In genomic region chr7:95421847-95422444, GRCh38 we compare ENCODE assay signal across 14 cellular contexts.
DNase-seq lines count a peak whose midpoint lies in the region; ATAC-seq and TF ChIP-seq lines count a peak whose summit lies in the region.
"Had no signal": no experiment of that assay in that cellular context is flagged by ENCODE, and none has a peak within 500 bp of the region (broad histone marks: within the 10 kb centered on the region; RNA-seq: fewer than 3 reads in every experiment).

No MANE protein-coding gene starts in this region.

- no peaks in the 10 kb centered on the region for H3F3A ChIP-seq in MM.1S (ENCODE audit: insufficient read depth, low read length)

- H3K27me3 Mint-ChIP-seq in nephron progenitor cell (ENCODE audit: low read depth, poor library complexity) = no peaks in the 10 kb centered on the region
- H3K27me3 Mint-ChIP-seq: stimulated activated naive CD8-positive, alpha-beta T cell treated with anti-CD3 and anti-CD28 coated beads, Interleukin-15, amount 100 ng/mL, for 72 hours had no signal

- no peak overlapping the region for H3K9ac ChIP-seq in MM.1S (ENCODE audit: low read length)

- TF ChIP-seq CTCF in MM.1S (IDR thresholded peaks at IDR 0.05; ENCODE audit: low read length) = no peak
- TF ChIP-seq CTCF in nephron progenitor cell (IDR thresholded peaks at IDR 0.05) = no peak

- peak overlapping the region; percentile 6; the same call in 1 of the 2 replicates for H3K27ac ChIP-seq in MM.1S (ENCODE audit: low read length)
- H3K27ac ChIP-seq: esophagus muscularis mucosa, VCaP had no signal

- H3K27ac Mint-ChIP-seq in nephron progenitor cell = peak overlapping the region; percentile 98
- H3K27ac Mint-ChIP-seq: activated T-helper 1 cell treated with anti-CD3 and anti-CD28 coated beads, Interleukin-12 subunit alpha, Interleukin-12 subunit beta, Interleukin-2, Interleukin-4 antibody, amounts not matched to agents 30 ng/mL and 10 ng/mL and 1 ng/mL, durations not matched to agents 14 hours and 24 hours and 36 hours; stimulated activated naive CD8-positive, alpha-beta T cell treated with anti-CD3 and anti-CD28 coated beads, Interleukin-15, amount 100 ng/mL, for 72 hours had no signal

- no peaks in the 10 kb centered on the region for H3K9me3 ChIP-seq in MM.1S (replicated peaks; ENCODE audit: insufficient read depth, low read length)
- H3K9me3 ChIP-seq: esophagus muscularis mucosa had no signal

- no peaks in the 10 kb centered on the region for H3K27me3 ChIP-seq in MM.1S (replicated peaks; ENCODE audit: insufficient read depth, low read length)
- H3K27me3 ChIP-seq: esophagus muscularis mucosa had no signal

- no peaks in the 10 kb centered on the region for H3K36me3 ChIP-seq in MM.1S (replicated peaks; ENCODE audit: insufficient read depth, low read length)

- peaks cover 85% of the 10 kb centered on the region for H3K36me3 Mint-ChIP-seq in nephron progenitor cell (ENCODE audit: low read depth)

- H4K20me1 ChIP-seq in MM.1S (ENCODE audit: insufficient read depth, low read length) = no peaks in the 10 kb centered on the region

- no peaks in the 10 kb centered on the region for H3K9me2 ChIP-seq in MM.1S (replicated peaks; ENCODE audit: insufficient read depth, low read length)

- peaks cover 65% of the 10 kb centered on the region for H3K4me1 Mint-ChIP-seq in nephron progenitor cell

- H3K4me3 ChIP-seq in MM.1S (ENCODE audit: low read length) = no peak overlapping the region
- H3K4me3 ChIP-seq: esophagus muscularis mucosa had no signal

- H2AFZ ChIP-seq in MM.1S (ENCODE audit: low read length) = no peak overlapping the region

- peaks cover 16% of the 10 kb centered on the region for H3K9me3 Mint-ChIP-seq in nephron progenitor cell
- H3K9me3 Mint-ChIP-seq: activated T-helper 1 cell treated with anti-CD3 and anti-CD28 coated beads, Interleukin-12 subunit alpha, Interleukin-12 subunit beta, Interleukin-2, Interleukin-4 antibody, amounts not matched to agents 30 ng/mL and 10 ng/mL and 1 ng/mL, durations not matched to agents 14 hours and 24 hours and 36 hours; stimulated activated naive CD8-positive, alpha-beta T cell treated with anti-CD3 and anti-CD28 coated beads, Interleukin-15, amount 100 ng/mL, for 72 hours had no signal

- H3K4me3 Mint-ChIP-seq in nephron progenitor cell = peak overlapping the region; percentile 71
- H3K4me3 Mint-ChIP-seq: activated T-helper 1 cell treated with anti-CD3 and anti-CD28 coated beads, Interleukin-12 subunit alpha, Interleukin-12 subunit beta, Interleukin-2, Interleukin-4 antibody, amounts not matched to agents 30 ng/mL and 10 ng/mL and 1 ng/mL, durations not matched to agents 14 hours and 24 hours and 36 hours; stimulated activated naive CD8-positive, alpha-beta T cell treated with anti-CD3 and anti-CD28 coated beads, Interleukin-15, amount 100 ng/mL, for 72 hours had no signal

- no peak overlapping the region for H3K4me2 ChIP-seq in MM.1S (ENCODE audit: low read depth, low read length)

- peaks cover 17% of the 10 kb centered on the region for H3K4me1 ChIP-seq in MM.1S (ENCODE audit: low read length)

- DNase-seq in MM.1S (peak; percentile 8), fibroblast of gingiva (ENCODE audit: low read depth) (peak; percentile 21), nephron progenitor cell (no peak), nucleus accumbens (lab: John Stamatoyannopoulos, UW) (no peak), HPDE6-E6E7 (ENCODE audit: extremely low spot score) (no peak)
- no peak for DNase-seq in activated naive CD4-positive, alpha-beta T cell treated with anti-CD3 and anti-CD28 coated beads, Interleukin-2, amount 50 U/mL, for 16 hours
- DNase-seq: NCI-H2029; stimulated activated naive CD8-positive, alpha-beta T cell treated with anti-CD3 and anti-CD28 coated beads, Interleukin-15, amount 100 ng/mL, for 72 hours had no signal

- ATAC-seq in GM18511 (IDR thresholded peaks at IDR 0.05; ENCODE audit: unreplicated experiment) (peak; percentile 32), HG03460 (IDR thresholded peaks at IDR 0.05; ENCODE audit: unreplicated experiment) (no peak)
- ATAC-seq: Panc1; stimulated activated naive CD8-positive, alpha-beta T cell treated with anti-CD3 and anti-CD28 coated beads, Interleukin-15, amount 100 ng/mL, for 72 hours had no signal

- no peaks in the 10 kb centered on the region for H3K79me2 ChIP-seq in MM.1S (ENCODE audit: low read length)

Comparison
In these comparisons a context has a peak if more than half of its experiments do, and no peak if none do; other contexts are left out.
1. DNase-seq: peak in MM.1S (single experiment) and fibroblast of gingiva (single experiment); none in nephron progenitor cell (single experiment), activated naive CD4-positive, alpha-beta T cell treated with anti-CD3 and anti-CD28 coated beads, Interleukin-2, amount 50 U/mL, for 16 hours (single experiment), nucleus accumbens (0 of 56) and HPDE6-E6E7 (single experiment).